In genomic region chr12:122711267-122711666, GRCh38 we compare ENCODE assay signal across 2 cellular contexts.
TF ChIP-seq lines count a peak whose summit lies in the region.

No MANE protein-coding gene starts in this region.

TF ChIP-seq in GM12891, 5 proteins besides CTCF, POLR2A, EP300 and RAD21:
- peak; percentile 47 for TF ChIP-seq SPI1 (IDR thresholded peaks at IDR 0.05; ENCODE audit: low read depth, low read length)

TF ChIP-seq in GM12878, 131 proteins besides CTCF, POLR2A, EP300 and RAD21:
- 0 out of 2 replicates have a peak, but pooled peaks have one; percentile 21 for TF ChIP-seq HDGF (IDR thresholded peaks at IDR 0.05)
- TF ChIP-seq NBN (IDR thresholded peaks at IDR 0.05) = peak; percentile 81
- peak; percentile 34 to 62; a peak in 2 of 4 replicates for TF ChIP-seq IKZF2 (IDR thresholded peaks at IDR 0.05)
- TF ChIP-seq YBX1 (IDR thresholded peaks at IDR 0.05) = peak; percentile 43; the same call in 1 of the 2 replicates
- TF ChIP-seq ATF7 (IDR thresholded peaks at IDR 0.05; ENCODE audit: low read depth) = peak; percentile 22; the same call in 1 of the 2 replicates
- peak; percentile 50 for TF ChIP-seq SPI1 (IDR thresholded peaks at IDR 0.05; ENCODE audit: borderline replicate concordance, insufficient read depth, low read depth, low read length)
- TF ChIP-seq MTA2 (IDR thresholded peaks at IDR 0.05; ENCODE audit: low read depth) = 0 out of 2 replicates have a peak, but pooled peaks have one; percentile 28
